2 cellular contexts compared by ENCODE assay signal in the genomic region with DNA sequence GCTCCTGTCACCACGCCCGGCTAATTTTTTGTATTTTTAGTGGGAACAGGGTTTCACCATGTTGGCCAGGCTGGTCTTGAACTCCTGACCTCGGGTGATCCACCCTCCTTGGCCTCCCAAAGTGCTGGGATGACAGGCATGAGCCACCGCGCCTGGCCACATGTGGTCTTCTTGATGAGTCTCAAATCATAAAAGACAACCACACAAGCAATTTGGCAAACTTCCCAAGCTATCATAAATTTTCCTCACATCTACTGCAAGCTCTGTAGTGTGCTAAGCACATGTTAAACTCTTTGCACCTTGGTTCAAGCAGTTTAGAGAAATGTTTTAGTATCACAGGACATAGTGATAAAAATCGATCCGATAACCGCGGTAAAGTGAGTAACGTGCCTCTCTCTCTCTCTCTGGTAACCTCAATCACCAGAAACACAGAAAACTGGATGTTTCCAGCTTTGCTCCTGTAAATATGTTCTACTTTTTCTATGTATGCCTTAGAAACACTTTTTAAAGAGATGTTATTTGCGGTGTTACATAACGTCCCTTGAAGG.
A peak's percentile ranks its signal among the peaks of the same experiment; 100 is the strongest.
TF ChIP-seq lines count a peak whose summit lies in the region.

No MANE protein-coding gene starts in this region.

TF ChIP-seq in HEK293, 187 proteins besides CTCF, POLR2A, EP300 and RAD21 (continued from another document and continues in another):
- peak; percentile 73; the same call in 1 of the 2 replicates for TF ChIP-seq TSHZ1 (tag by site-specific recombination; IDR thresholded peaks at IDR 0.05; ENCODE audit: borderline replicate concordance)
- no peak for TF ChIP-seq ZNF280D (tag by site-specific recombination; IDR thresholded peaks at IDR 0.05)
- TF ChIP-seq MEIS1 (CRISPR knock-in tag; IDR thresholded peaks at IDR 0.05; ENCODE audit: borderline replicate concordance), result no peak
- TF ChIP-seq ZNF776 (tag by site-specific recombination; IDR thresholded peaks at IDR 0.05; ENCODE audit: borderline replicate concordance), result no peak
- peak; percentile 85 for TF ChIP-seq ZNF843 (tag by site-specific recombination; IDR thresholded peaks at IDR 0.05)
- TF ChIP-seq, protein P1, sequence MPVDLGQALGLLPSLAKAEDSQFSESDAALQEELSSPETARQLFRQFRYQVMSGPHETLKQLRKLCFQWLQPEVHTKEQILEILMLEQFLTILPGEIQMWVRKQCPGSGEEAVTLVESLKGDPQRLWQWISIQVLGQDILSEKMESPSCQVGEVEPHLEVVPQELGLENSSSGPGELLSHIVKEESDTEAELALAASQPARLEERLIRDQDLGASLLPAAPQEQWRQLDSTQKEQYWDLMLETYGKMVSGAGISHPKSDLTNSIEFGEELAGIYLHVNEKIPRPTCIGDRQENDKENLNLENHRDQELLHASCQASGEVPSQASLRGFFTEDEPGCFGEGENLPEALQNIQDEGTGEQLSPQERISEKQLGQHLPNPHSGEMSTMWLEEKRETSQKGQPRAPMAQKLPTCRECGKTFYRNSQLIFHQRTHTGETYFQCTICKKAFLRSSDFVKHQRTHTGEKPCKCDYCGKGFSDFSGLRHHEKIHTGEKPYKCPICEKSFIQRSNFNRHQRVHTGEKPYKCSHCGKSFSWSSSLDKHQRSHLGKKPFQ (tag by site-specific recombination; IDR thresholded peaks at IDR 0.05), result peak; percentile 78
- TF ChIP-seq, protein P2, sequence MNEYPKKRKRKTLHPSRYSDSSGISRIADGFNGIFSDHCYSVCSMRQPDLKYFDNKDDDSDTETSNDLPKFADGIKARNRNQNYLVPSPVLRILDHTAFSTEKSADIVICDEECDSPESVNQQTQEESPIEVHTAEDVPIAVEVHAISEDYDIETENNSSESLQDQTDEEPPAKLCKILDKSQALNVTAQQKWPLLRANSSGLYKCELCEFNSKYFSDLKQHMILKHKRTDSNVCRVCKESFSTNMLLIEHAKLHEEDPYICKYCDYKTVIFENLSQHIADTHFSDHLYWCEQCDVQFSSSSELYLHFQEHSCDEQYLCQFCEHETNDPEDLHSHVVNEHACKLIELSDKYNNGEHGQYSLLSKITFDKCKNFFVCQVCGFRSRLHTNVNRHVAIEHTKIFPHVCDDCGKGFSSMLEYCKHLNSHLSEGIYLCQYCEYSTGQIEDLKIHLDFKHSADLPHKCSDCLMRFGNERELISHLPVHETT (tag by site-specific recombination; IDR thresholded peaks at IDR 0.05), result no peak
- TF ChIP-seq ZNF398 (tag by site-specific recombination; IDR thresholded peaks at IDR 0.05), result 0 out of 2 replicates have a peak, but pooled peaks have one; percentile 35

TF ChIP-seq in K562, 482 proteins besides CTCF, POLR2A, EP300 and RAD21 (continued from another document):
- TF ChIP-seq MAFK (IDR thresholded peaks at IDR 0.05; ENCODE audit: low read length) (no peak), MEIS2 (IDR thresholded peaks at IDR 0.05; ENCODE audit: partially characterized antibody) (peak; percentile 78), ZNF583 (CRISPR knock-in tag; IDR thresholded peaks at IDR 0.05) (no peak), ZNF124 (CRISPR knock-in tag; IDR thresholded peaks at IDR 0.05) (no peak), BHLHE40 (IDR thresholded peaks at IDR 0.05; ENCODE audit: low read length) (no peak), MAZ (CRISPR knock-in tag; conservative IDR thresholded peaks at IDR 0.05 in 1 of 2, IDR thresholded peaks at IDR 0.05 in 1 of 2) (no peak), ZNF696 (CRISPR knock-in tag; conservative IDR thresholded peaks at IDR 0.05) (no peak), TCF7 (IDR thresholded peaks at IDR 0.05; ENCODE audit: borderline replicate concordance) (no peak), CHCHD3 (CRISPR knock-in tag; IDR thresholded peaks at IDR 0.05) (no peak)
- TF ChIP-seq, protein P3, sequence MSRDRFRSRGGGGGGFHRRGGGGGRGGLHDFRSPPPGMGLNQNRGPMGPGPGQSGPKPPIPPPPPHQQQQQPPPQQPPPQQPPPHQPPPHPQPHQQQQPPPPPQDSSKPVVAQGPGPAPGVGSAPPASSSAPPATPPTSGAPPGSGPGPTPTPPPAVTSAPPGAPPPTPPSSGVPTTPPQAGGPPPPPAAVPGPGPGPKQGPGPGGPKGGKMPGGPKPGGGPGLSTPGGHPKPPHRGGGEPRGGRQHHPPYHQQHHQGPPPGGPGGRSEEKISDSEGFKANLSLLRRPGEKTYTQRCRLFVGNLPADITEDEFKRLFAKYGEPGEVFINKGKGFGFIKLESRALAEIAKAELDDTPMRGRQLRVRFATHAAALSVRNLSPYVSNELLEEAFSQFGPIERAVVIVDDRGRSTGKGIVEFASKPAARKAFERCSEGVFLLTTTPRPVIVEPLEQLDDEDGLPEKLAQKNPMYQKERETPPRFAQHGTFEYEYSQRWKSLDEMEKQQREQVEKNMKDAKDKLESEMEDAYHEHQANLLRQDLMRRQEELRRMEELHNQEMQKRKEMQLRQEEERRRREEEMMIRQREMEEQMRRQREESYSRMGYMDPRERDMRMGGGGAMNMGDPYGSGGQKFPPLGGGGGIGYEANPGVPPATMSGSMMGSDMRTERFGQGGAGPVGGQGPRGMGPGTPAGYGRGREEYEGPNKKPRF (IDR thresholded peaks at IDR 0.05; ENCODE audit: low read depth, low read length), result no peak
